Comparison of ENCODE assay signal across 8 cellular contexts in the genomic region with DNA sequence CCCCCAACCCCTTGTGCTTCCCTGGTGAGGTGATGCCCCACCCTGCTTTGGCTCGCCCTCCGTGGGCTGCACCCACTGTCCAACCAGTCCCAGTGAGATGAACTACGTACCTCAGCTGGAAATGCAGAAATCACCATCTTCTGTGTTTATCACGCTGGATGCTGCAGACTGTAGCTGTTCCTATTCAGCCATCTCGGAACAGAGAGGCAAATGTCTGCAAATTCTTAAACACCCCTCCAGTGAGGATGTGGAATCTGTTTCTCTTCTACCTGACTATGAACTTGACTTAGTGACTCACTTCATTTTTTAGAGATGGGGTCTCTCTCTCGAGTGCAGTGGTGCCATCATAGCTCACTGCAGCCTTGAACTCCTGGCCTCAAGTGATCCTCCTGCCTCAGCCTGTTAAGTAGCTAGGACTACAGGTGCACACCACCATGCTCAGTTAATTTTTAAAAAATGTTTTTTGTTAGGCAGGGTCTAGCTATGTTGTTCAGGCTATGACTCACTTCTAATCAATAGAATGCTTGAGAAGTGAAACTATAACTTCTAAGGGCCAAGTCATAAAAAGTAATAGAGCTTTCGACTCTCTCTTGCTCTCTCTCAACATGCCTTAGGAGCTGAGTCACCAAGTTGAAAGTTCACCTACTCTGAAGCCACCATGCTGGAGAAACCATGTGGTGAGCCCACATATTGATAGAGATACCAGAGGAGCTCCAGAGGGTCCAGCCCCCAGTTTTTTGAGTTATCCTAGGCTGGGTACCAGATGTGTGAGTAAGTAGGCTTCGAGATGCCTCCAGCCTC. TPM values are rescaled to one million over a fixed set of nuclear protein-coding genes. Genes with fewer than 3 reads are reported as not detected.
DNase-seq lines count a peak whose midpoint lies in the region; ATAC-seq and TF ChIP-seq lines count a peak whose summit lies in the region.

No MANE protein-coding gene starts in this region.

- H4K91ac ChIP-seq in trophoblast cell (ENCODE audit: low read depth, low read length), result no peak overlapping the region

- no peak for TF ChIP-seq CTCF in activated CD8-positive, alpha-beta T cell treated with anti-CD3 and anti-CD28 coated beads for 36 hours (IDR thresholded peaks at IDR 0.05)
- no peak for TF ChIP-seq CTCF in ovary (IDR thresholded peaks at IDR 0.05)

- no peak overlapping the region for H3K27ac ChIP-seq in trophoblast cell (ENCODE audit: low read depth, low read length)
- no peak overlapping the region for H3K27ac ChIP-seq in ovary
- no peak overlapping the region for H3K27ac ChIP-seq in SJCRH30

- H4K12ac ChIP-seq in trophoblast cell (ENCODE audit: low read depth, low read length), result no peak overlapping the region

- no CpG with 5 or more reads among the region's 8 CpGs for whole genome bisulfite sequencing in trophoblast cell (ENCODE audit: extremely low coverage, insufficient coverage, insufficient read length)
- 74 to 80% (median 77%) methylated on average over 8 of the region's 8 CpGs for WGBS in ovary, 3 donors

- intact Hi-C loops in activated CD8-positive, alpha-beta T cell treated with anti-CD3 and anti-CD28 coated beads for 36 hours (cut with micrococcal nuclease), result no loop called here
- intact Hi-C loops in ovary (cut with DNase I), result no loop called here

- CTCF ChIA-PET in activated CD8-positive, alpha-beta T cell treated with anti-CD3 and anti-CD28 coated beads for 36 hours (lab: Charles Lee), result interaction anchor here (0.6 to 1.8 kb wide), 7 partner anchors 8 to 200 kb away, joined by 3 to 19 read pairs (median 3); no protein-coding TSS in a partner anchor

- no peak overlapping the region for H3K4me3 Mint-ChIP-seq in activated CD8-positive, alpha-beta T cell treated with anti-CD3 and anti-CD28 coated beads for 36 hours

- POLR2A ChIA-PET in activated CD8-positive, alpha-beta T cell treated with anti-CD3 and anti-CD28 coated beads for 36 hours (lab: Charles Lee), result interaction anchor here (0.9 to 2.1 kb wide), 4 partner anchors 12 to 104 kb away, joined by 4 to 12 read pairs (median 4); partner anchors contain the start of genes DTX3L, PARP14 and PARP9

- ATAC-seq in GM18867 (IDR thresholded peaks at IDR 0.05; ENCODE audit: unreplicated experiment), result peak; percentile 93
- peak; percentile 65 for ATAC-seq in HG03066 (IDR thresholded peaks at IDR 0.05; ENCODE audit: low read depth, unreplicated experiment)
- ATAC-seq in activated CD8-positive, alpha-beta T cell treated with anti-CD3 and anti-CD28 coated beads for 36 hours, result peak; percentile 94

- no peak overlapping the region for H3K18ac ChIP-seq in trophoblast cell (ENCODE audit: low read length)

- H3K27me3 Mint-ChIP-seq in activated CD8-positive, alpha-beta T cell treated with anti-CD3 and anti-CD28 coated beads for 36 hours, result no peaks in the 10 kb centered on the region

- no peaks in the 10 kb centered on the region for H3K36me3 Mint-ChIP-seq in activated CD8-positive, alpha-beta T cell treated with anti-CD3 and anti-CD28 coated beads for 36 hours (ENCODE audit: low read depth)

- H2BK120ac ChIP-seq in trophoblast cell (ENCODE audit: insufficient read depth, low read length, poor library complexity), result no peak overlapping the region

- H3K27ac Mint-ChIP-seq in activated CD8-positive, alpha-beta T cell treated with anti-CD3 and anti-CD28 coated beads for 36 hours, result peak overlapping the region; percentile 27

- H3K36me3 ChIP-seq in trophoblast cell (ENCODE audit: control insufficient read depth in 1 of 2, insufficient read depth in 2 of 2, low read length in 2 of 2) (no peaks in the 10 kb centered on the region), ovary (no peaks in the 10 kb centered on the region), SJCRH30 (no peaks in the 10 kb centered on the region)

- DNase-seq in activated CD8-positive, alpha-beta T cell treated with anti-CD3 and anti-CD28 coated beads for 36 hours, result peak; percentile 60
- DNase-seq in trophoblast cell (peak; percentile 21 to 46), ovary (no peak), SJCRH30 (no peak), COLO668 (lab: John Stamatoyannopoulos, UW; ENCODE audit: unreplicated experiment) (no peak)
- no peak for DNase-seq in activated CD8-positive, alpha-beta memory T cell treated with anti-CD3 and anti-CD28 coated beads, Interleukin-2, amount 50 U/mL, for 4 hours

- H3K27me3 ChIP-seq in trophoblast cell (ENCODE audit: insufficient read depth, low read length) (no peaks in the 10 kb centered on the region), ovary (no peaks in the 10 kb centered on the region), SJCRH30 (no peaks in the 10 kb centered on the region)

- H3K23ac ChIP-seq in trophoblast cell (ENCODE audit: low read length), result no peak overlapping the region

- H3K4me1 ChIP-seq in trophoblast cell (ENCODE audit: control insufficient read depth in 1 of 2, insufficient read depth in 2 of 2, low read length in 2 of 2), result no peaks in the 10 kb centered on the region
- H3K4me1 ChIP-seq in ovary (ENCODE audit: insufficient read depth), result no peaks in the 10 kb centered on the region
- peaks cover 14% of the 10 kb centered on the region for H3K4me1 ChIP-seq in SJCRH30

- H3K4me3 ChIP-seq in trophoblast cell (ENCODE audit: low read depth, low read length), result no peak overlapping the region
- H3K4me3 ChIP-seq in ovary, result no peak overlapping the region
- no peak overlapping the region for H3K4me3 ChIP-seq in SJCRH30

- no peak for TF ChIP-seq EP300 in ovary (IDR thresholded peaks at IDR 0.05)

- H3K79me1 ChIP-seq in trophoblast cell (ENCODE audit: low read length), result no peaks in the 10 kb centered on the region

- no peak overlapping the region for H2BK12ac ChIP-seq in trophoblast cell (ENCODE audit: low read length)

- H3K4me1 Mint-ChIP-seq in activated CD8-positive, alpha-beta T cell treated with anti-CD3 and anti-CD28 coated beads for 36 hours (ENCODE audit: low read depth), result peaks cover 14% of the 10 kb centered on the region

- no peak overlapping the region for H2BK5ac ChIP-seq in trophoblast cell (ENCODE audit: low read depth, low read length, poor library complexity)

- H2AK5ac ChIP-seq in trophoblast cell (ENCODE audit: low read length), result no peak overlapping the region

- no peaks in the 10 kb centered on the region for H3K9me3 ChIP-seq in trophoblast cell (ENCODE audit: insufficient read depth, low read depth, low read length)
- no peaks in the 10 kb centered on the region for H3K9me3 ChIP-seq in ovary
- H3K9me3 ChIP-seq in SJCRH30 (replicated peaks), result no peaks in the 10 kb centered on the region

- no peak overlapping the region for H2AFZ ChIP-seq in trophoblast cell (ENCODE audit: insufficient read depth, low read length, poor library complexity)

- H3K9me3 Mint-ChIP-seq in activated CD8-positive, alpha-beta T cell treated with anti-CD3 and anti-CD28 coated beads for 36 hours, result peaks cover 2% of the 10 kb centered on the region

- no peak overlapping the region for H3K4me2 ChIP-seq in trophoblast cell (ENCODE audit: low read length)

- no peak overlapping the region for H4K8ac ChIP-seq in trophoblast cell (ENCODE audit: low read depth, low read length)

- no peaks in the 10 kb centered on the region for H3K79me2 ChIP-seq in trophoblast cell (ENCODE audit: control insufficient read depth, insufficient read depth, low read length, poor library complexity)

- no peak overlapping the region for H3K14ac ChIP-seq in trophoblast cell (ENCODE audit: low read length)

- H3K9ac ChIP-seq in trophoblast cell (ENCODE audit: low read length), result no peak overlapping the region

- TF ChIP-seq POLR2A in ovary (IDR thresholded peaks at IDR 0.05), result no peak

- no peak overlapping the region for H3K4ac ChIP-seq in trophoblast cell (ENCODE audit: low read depth, low read length)

RNA-seq across cellular contexts. Expression of gene PARP14, which starts 11.5 kb away (rescaled TPM):
- total RNA-seq in activated CD8-positive, alpha-beta T cell treated with anti-CD3 and anti-CD28 coated beads for 36 hours, result 10 to 100 TPM; 53.1 to 53.3 TPM
- polyA plus RNA-seq in trophoblast cell (2013), result 3.0 and 3.7 TPM in 2 replicates
- total RNA-seq in ovary, result 10 to 100 TPM; 23.9 to 41.3 (median 27.8) TPM
- 10 to 100 TPM in 1 of 2 donors, 1 to 10 TPM in 1; 9.3 to 23.2 TPM for polyA plus RNA-seq in ovary
- 0.61 and 0.81 TPM in 2 replicates for total RNA-seq in SJCRH30 (2014; rRNA removed; shearing (Covaris generic))

Comparison
In these comparisons a context has a peak if more than half of its experiments do, and no peak if none do; other contexts are left out.
1. DNase-seq: peak in activated CD8-positive, alpha-beta T cell treated with anti-CD3 and anti-CD28 coated beads for 36 hours (single experiment) and trophoblast cell (2 of 2); none in ovary (0 of 5), SJCRH30 (0 of 2), activated CD8-positive, alpha-beta memory T cell treated with anti-CD3 and anti-CD28 coated beads, Interleukin-2, amount 50 U/mL, for 4 hours (single experiment) and COLO668 (single experiment).
2. RNA of gene PARP14, which starts 11.5 kb away (total RNA-seq): 53.1 to 53.3 TPM in activated CD8-positive, alpha-beta T cell treated with anti-CD3 and anti-CD28 coated beads for 36 hours and 23.9 to 41.3 TPM in ovary; 0.61 to 0.81 TPM in SJCRH30; every median in the first group is over 10 times any median in the second.
3. Peak in every context shown above with its lines, with median percentiles within 50 percentile points of each other: ATAC-seq.